8 cellular contexts compared by ENCODE assay signal in the genomic region with DNA sequence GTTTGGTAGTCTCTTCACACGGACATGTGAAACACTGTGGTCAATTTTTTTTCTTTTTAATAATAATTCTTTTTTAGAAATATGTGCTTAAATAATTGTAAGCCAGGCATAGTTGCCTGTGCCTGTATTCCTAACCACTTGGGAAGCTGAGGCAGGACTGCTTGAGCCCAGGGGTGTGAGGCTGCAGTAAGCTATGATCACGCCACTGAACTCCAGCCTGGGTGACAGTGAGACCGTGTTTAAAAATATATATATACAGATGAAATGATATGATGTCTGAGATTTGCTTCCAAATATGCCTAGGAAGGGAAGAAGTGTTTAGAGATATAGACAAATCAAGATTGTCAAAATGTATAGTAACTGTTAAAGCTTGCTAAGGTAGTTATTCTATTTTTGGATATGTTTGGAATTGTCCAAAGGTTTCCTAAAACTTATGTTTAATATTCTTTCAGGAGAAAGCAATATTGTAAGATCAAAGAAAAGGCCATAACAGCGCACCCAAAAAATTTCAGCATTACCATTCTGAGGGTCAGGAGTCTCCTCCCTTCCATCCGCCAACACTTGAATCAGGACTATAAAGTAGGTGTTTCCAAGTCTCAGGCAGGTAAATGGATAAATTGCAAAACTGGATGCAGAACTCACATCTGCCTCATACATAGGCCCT. TPM values are rescaled to one million over a fixed set of nuclear protein-coding genes. Genes with fewer than 3 reads are reported as not detected.
A peak's percentile ranks its signal among the peaks of the same experiment; 100 is the strongest.
DNase-seq lines count a peak whose midpoint lies in the region; ATAC-seq and TF ChIP-seq lines count a peak whose summit lies in the region.

No MANE protein-coding gene starts in this region.

- H3K18ac ChIP-seq in IMR-90 (ENCODE audit: low read depth, low read length) = peak overlapping the region; percentile 76

- H4K20me1 ChIP-seq in IMR-90 (ENCODE audit: insufficient read depth, low read length) = peaks cover 24% of the 10 kb centered on the region

- peak overlapping the region; percentile 100 for H3K14ac ChIP-seq in IMR-90 (replicated peaks; ENCODE audit: low read depth, low read length)

- ATAC-seq in CD4-positive, CD25-positive, alpha-beta regulatory T cell (ENCODE audit: low read depth in 2 of 2) = peak in 1 of 2 donors; percentile 3
- ATAC-seq in GM21423 (IDR thresholded peaks at IDR 0.05; ENCODE audit: unreplicated experiment) (peak; percentile 12), IMR-90 (ENCODE audit: low read depth) (peak; percentile 13), sciatic nerve (no peak)

- intact Hi-C loops in IMR-90 (cut with micrococcal nuclease) = loop anchor here (5.0 kb wide), 2 partner anchors 100 to 160 kb away; a partner anchor contains a TSS
- intact Hi-C loops in sciatic nerve (cut with DNase I) = no loop called here

- peak overlapping the region; percentile 79 for H3K56ac ChIP-seq in IMR-90 (ENCODE audit: extremely low read depth, insufficient read depth, low read length)

- H3K36me3 Mint-ChIP-seq in CD4-positive, CD25-positive, alpha-beta regulatory T cell = peaks cover 13% of the 10 kb centered on the region

- no peaks in the 10 kb centered on the region for H3K27me3 ChIP-seq in CD4-positive, CD25-positive, alpha-beta regulatory T cell (ENCODE audit: control insufficient read depth, insufficient read depth, low read length)
- H3K27me3 ChIP-seq in IMR-90 (ENCODE audit: control insufficient read depth, insufficient read depth, low read length) (no peaks in the 10 kb centered on the region), muscle layer of duodenum (ENCODE audit: low read depth, low read length) (no peaks in the 10 kb centered on the region)

- dilution Hi-C loops in IMR-90 (cut with HindIII; ENCODE audit: low sequenced_read_pairs, unreplicated experiment) = no loop called here

- no CpG with 5 or more reads among the region's 5 CpGs for WGBS in IMR-90 (ENCODE audit: extremely low coverage in 2 of 2, insufficient read length in 1 of 2), 2 experiments

- no peak for TF ChIP-seq POLR2A in IMR-90 (IDR thresholded peaks at IDR 0.05; ENCODE audit: low read depth, low read length)

- H3K36me3 ChIP-seq in CD4-positive, CD25-positive, alpha-beta regulatory T cell (ENCODE audit: control insufficient read depth, insufficient read depth, low read length) = peaks cover 9% of the 10 kb centered on the region
- peaks cover 4% of the 10 kb centered on the region for H3K36me3 ChIP-seq in IMR-90 (ENCODE audit: control insufficient read depth, insufficient read depth, low read length)
- H3K36me3 ChIP-seq in muscle layer of duodenum (ENCODE audit: control insufficient read depth in 1 of 2, insufficient read depth in 2 of 2, low read length in 2 of 2) = no peaks in the 10 kb centered on the region

- peak overlapping the region; percentile 77; the same call in 1 of the 2 replicates for H2BK20ac ChIP-seq in IMR-90 (ENCODE audit: low read depth, low read length)

- H3K23ac ChIP-seq in IMR-90 (ENCODE audit: low read depth, low read length) = peak overlapping the region; percentile 100

- no peak for TF ChIP-seq CTCF in IMR-90 (conservative IDR thresholded peaks at IDR 0.05; ENCODE audit: low read depth, low read length)
- TF ChIP-seq CTCF in choroid plexus epithelial cell (conservative IDR thresholded peaks at IDR 0.05; ENCODE audit: low read depth, low read length) = no peak

- peak overlapping the region; percentile 93 to 100 (median 99) for H3K27ac Mint-ChIP-seq in CD4-positive, CD25-positive, alpha-beta regulatory T cell

- peak overlapping the region; percentile 91 for H4K91ac ChIP-seq in IMR-90 (ENCODE audit: insufficient read depth, low read depth, low read length)

- peak overlapping the region; percentile 75 for H2BK15ac ChIP-seq in IMR-90 (ENCODE audit: low read depth, low read length)

- peaks cover 12% of the 10 kb centered on the region for H3K27me3 Mint-ChIP-seq in CD4-positive, CD25-positive, alpha-beta regulatory T cell

- peaks cover 0 to 4% (median 0%) of the 10 kb centered on the region in 7 donors for H3K9me3 Mint-ChIP-seq in CD4-positive, CD25-positive, alpha-beta regulatory T cell

- POLR2A ChIA-PET in IMR-90 (lab: Charles Lee; ENCODE audit: unreplicated experiment) = interaction anchor here (1.0 kb wide), 1 partner anchor 58 kb away, joined by 3 read pairs; no protein-coding TSS in a partner anchor

- peak overlapping the region; percentile 94 to 99 (median 96) for H3K4me3 Mint-ChIP-seq in CD4-positive, CD25-positive, alpha-beta regulatory T cell

- peak overlapping the region; percentile 83 for H3K4me2 ChIP-seq in IMR-90 (ENCODE audit: low read depth, low read length)

- H2BK120ac ChIP-seq in IMR-90 (ENCODE audit: low read depth, low read length) = peak overlapping the region; percentile 97

- peak overlapping the region; percentile 93 for H2AK5ac ChIP-seq in IMR-90 (ENCODE audit: low read depth, low read length)

- H3K4ac ChIP-seq in IMR-90 (ENCODE audit: low read depth, low read length) = peak overlapping the region; percentile 100

- H4K5ac ChIP-seq in IMR-90 (ENCODE audit: low read depth, low read length) = peak overlapping the region; percentile 68

- peak overlapping the region; percentile 79 for H3K9ac ChIP-seq in IMR-90 (ENCODE audit: low read depth, low read length)

- H3K4me1 Mint-ChIP-seq in CD4-positive, CD25-positive, alpha-beta regulatory T cell = peaks cover 33 to 64% (median 50%) of the 10 kb centered on the region in 4 donors

- no TSS peak for BruUV-seq in IMR-90 (replicated peaks; lab: Mats Ljungman, UMichigan)

- no peaks in the 10 kb centered on the region for H3K9me3 ChIP-seq in CD4-positive, CD25-positive, alpha-beta regulatory T cell (ENCODE audit: control insufficient read depth in 2 of 2, low read length in 2 of 2)
- H3K9me3 ChIP-seq in IMR-90 (ENCODE audit: control insufficient read depth, insufficient read depth, low read length) (no peaks in the 10 kb centered on the region), muscle layer of duodenum (ENCODE audit: control insufficient read depth in 1 of 2, low read length in 2 of 2) (no peaks in the 10 kb centered on the region)

- peak overlapping the region; percentile 55 to 100 for H4K8ac ChIP-seq in IMR-90 (ENCODE audit: low read depth in 2 of 2, low read length in 2 of 2)

- H2AFZ ChIP-seq in IMR-90 (replicated peaks; ENCODE audit: low read length, poor library complexity) = peak overlapping the region; percentile 99

- in situ Hi-C loops in IMR-90 (cut with MboI; ENCODE audit: low sequenced_read_pairs) = no loop called here

- peak overlapping the region; percentile 98 for H3K27ac ChIP-seq in CD4-positive, CD25-positive, alpha-beta regulatory T cell (ENCODE audit: insufficient read depth, low read length, poor library complexity, severe bottlenecking)
- peak overlapping the region; percentile 87 for H3K27ac ChIP-seq in IMR-90 (ENCODE audit: insufficient read depth, low read length)
- peak overlapping the region; percentile 94 for H3K27ac ChIP-seq in muscle layer of duodenum (ENCODE audit: low read length)

- TF ChIP-seq RAD21 in IMR-90 (IDR thresholded peaks at IDR 0.05; ENCODE audit: low read length) = no peak

- peak overlapping the region; percentile 96 for H3K4me3 ChIP-seq in CD4-positive, CD25-positive, alpha-beta regulatory T cell (ENCODE audit: low read depth, low read length)
- H3K4me3 ChIP-seq in IMR-90 (ENCODE audit: insufficient read depth, low read depth, low read length) (peak overlapping the region; percentile 56), choroid plexus epithelial cell (ENCODE audit: low read depth, low read length) (peak overlapping the region; percentile 85), muscle layer of duodenum (ENCODE audit: low read depth in 1 of 2, low read length in 2 of 2) (peak overlapping the region; percentile 86 to 92)

- peak overlapping the region; percentile 98 for H2BK5ac ChIP-seq in IMR-90 (ENCODE audit: low read depth, low read length, poor library complexity, severe bottlenecking)

- H3K79me1 ChIP-seq in IMR-90 (ENCODE audit: low read depth in 1 of 2, low read length in 2 of 2) = peaks cover 10 to 55% of the 10 kb centered on the region in 2 experiments

- H3K9me1 ChIP-seq in IMR-90 (ENCODE audit: insufficient read depth, low read length) = peaks cover 3% of the 10 kb centered on the region; the same call in 1 of the 2 replicates

- H2AK9ac ChIP-seq in IMR-90 (replicated peaks; ENCODE audit: low read depth, low read length, poor library complexity) = peak overlapping the region; percentile 98

- DNase-seq in CD4-positive, CD25-positive, alpha-beta regulatory T cell = no peak
- DNase-seq in IMR-90 (no peak), choroid plexus epithelial cell (ENCODE audit: low read depth) (no peak), sciatic nerve (ENCODE audit: low spot score) (no peak), NCI-H2107 treated with DMSO at 0.1 percent for 48 hours (lab: John Stamatoyannopoulos, UW; ENCODE audit: unreplicated experiment) (no peak), Kasumi-1 (lab: John Stamatoyannopoulos, UW) (no peak)

- H3K4me1 ChIP-seq in CD4-positive, CD25-positive, alpha-beta regulatory T cell (ENCODE audit: control insufficient read depth, insufficient read depth, low read length, poor library complexity, severe bottlenecking) = peaks cover 40% of the 10 kb centered on the region
- no peaks in the 10 kb centered on the region; the same call in 1 of the 2 replicates for H3K4me1 ChIP-seq in IMR-90 (ENCODE audit: control insufficient read depth, insufficient read depth, low read length)
- peaks cover 4 to 27% of the 10 kb centered on the region in 2 donors for H3K4me1 ChIP-seq in muscle layer of duodenum (ENCODE audit: control insufficient read depth in 1 of 2, insufficient read depth in 2 of 2, low read length in 2 of 2)

- CTCF ChIA-PET in IMR-90 (lab: Yijun Ruan, JAX) = no interaction called here

RNA-seq across cellular contexts. Expression of a gene that starts 0.6 kb away (rescaled TPM):
- total RNA-seq in CD4-positive, CD25-positive, alpha-beta regulatory T cell = 102 TPM
- 100 to 1,000 TPM; 301 to 418 (median 321) TPM for polyA plus RNA-seq in CD4-positive, CD25-positive, alpha-beta regulatory T cell
- total RNA-seq in IMR-90 (2012; rRNA removed) (399 and 415 TPM in 2 replicates), sciatic nerve (93.5 TPM)
- 344 and 365 TPM in 2 replicates for polyA plus RNA-seq in IMR-90 (2012; rRNA removed)
- 120 and 131 TPM in 2 replicates for polyA plus RNA-seq in IMR-90 (2012; cell fraction: cytosol; rRNA removed)
- 25.9 and 145 TPM in 2 replicates for polyA plus RNA-seq in IMR-90 (2012; cell fraction: nucleus; rRNA removed; ENCODE audit: low replicate concordance)

RNA-seq across cellular contexts. Expression of a gene that starts 56.0 kb away (rescaled TPM):
- 94.4 TPM for total RNA-seq in CD4-positive, CD25-positive, alpha-beta regulatory T cell
- polyA plus RNA-seq in CD4-positive, CD25-positive, alpha-beta regulatory T cell = 10 to 100 TPM; 34.1 to 56.2 (median 45.2) TPM
- 138 and 166 TPM in 2 replicates for total RNA-seq in IMR-90 (2012; rRNA removed)
- polyA plus RNA-seq in IMR-90 (2012; rRNA removed) = 58.6 and 61.2 TPM in 2 replicates
- polyA plus RNA-seq in IMR-90 (2012; cell fraction: cytosol; rRNA removed) = 22.8 and 26.1 TPM in 2 replicates
- polyA plus RNA-seq in IMR-90 (2012; cell fraction: nucleus; rRNA removed; ENCODE audit: low replicate concordance) = 11.6 and 71.5 TPM in 2 replicates
- 70.9 TPM for total RNA-seq in sciatic nerve

RNA-seq across cellular contexts. Expression of a gene that starts 56.3 kb away (rescaled TPM):
- total RNA-seq in CD4-positive, CD25-positive, alpha-beta regulatory T cell = 104 TPM
- polyA plus RNA-seq in CD4-positive, CD25-positive, alpha-beta regulatory T cell = 100 to 1,000 TPM; 133 to 160 (median 147) TPM
- 64.0 and 111 TPM in 2 replicates for total RNA-seq in IMR-90 (2012; rRNA removed)
- polyA plus RNA-seq in IMR-90 (2012; rRNA removed) = 73.4 and 106 TPM in 2 replicates
- 397 and 526 TPM in 2 replicates for polyA plus RNA-seq in IMR-90 (2012; cell fraction: cytosol; rRNA removed)
- polyA plus RNA-seq in IMR-90 (2012; cell fraction: nucleus; rRNA removed; ENCODE audit: low replicate concordance) = 154 and 304 TPM in 2 replicates
- total RNA-seq in sciatic nerve = 72.3 TPM
